Comparison of ENCODE assay signal across 8 cellular contexts in genomic region chr16:2214721-2214970, GRCh38. TPM values are rescaled to one million over a fixed set of nuclear protein-coding genes. Genes with fewer than 3 reads are reported as not detected.
A peak's percentile ranks its signal among the peaks of the same experiment; 100 is the strongest.
DNase-seq lines count a peak whose midpoint lies in the region; ATAC-seq and TF ChIP-seq lines count a peak whose summit lies in the region.

Gene PGP, minus strand, starts transcription at chr16:2214840. Its CDS starts 63 bp downstream, at chr16:2214777.

- 0% methylated on average over 13 to 32 of the region's 47 CpGs for WGBS in mesodermal cell (ENCODE audit: insufficient coverage in 2 of 2), 2 experiments

- H3K36me3 ChIP-seq in KOPT-K1 (ENCODE audit: insufficient read depth, low read length): peaks cover 30% of the 10 kb centered on the region
- no peaks in the 10 kb centered on the region for H3K36me3 ChIP-seq in colonic mucosa
- H3K36me3 ChIP-seq in mesodermal cell (ENCODE audit: control insufficient read depth, insufficient read depth, low read length): peaks cover 26% of the 10 kb centered on the region
- no peaks in the 10 kb centered on the region for H3K36me3 ChIP-seq in uterus

- peaks cover 18% of the 10 kb centered on the region for H3K4me1 ChIP-seq in colonic mucosa
- H3K4me1 ChIP-seq in mesodermal cell (ENCODE audit: control insufficient read depth, insufficient read depth, low read length, poor library complexity, severe bottlenecking): peaks cover 13% of the 10 kb centered on the region
- H3K4me1 ChIP-seq in uterus: peaks cover 0 to 12% of the 10 kb centered on the region in 2 donors

- no peak for TF ChIP-seq POLR2A in uterus (IDR thresholded peaks at IDR 0.05)

- DNase-seq in AG04450 (ENCODE audit: low read depth, low spot score): no peak
- DNase-seq in colonic mucosa: no peak
- no peak for DNase-seq in uterus
- no peak for DNase-seq in COR-L47 (lab: John Stamatoyannopoulos, UW)
- DNase-seq in amniotic stem cell (lab: John Stamatoyannopoulos, UW): no peak

- CTCF ChIA-PET in AG04450 (lab: Charles Lee): no interaction called here

- peak; percentile 68 for ATAC-seq in GM21367 (IDR thresholded peaks at IDR 0.05; ENCODE audit: unreplicated experiment)

- no peaks in the 10 kb centered on the region for H3K27me3 ChIP-seq in AG04450 (ENCODE audit: control insufficient read depth, insufficient read depth, low read length)
- H3K27me3 ChIP-seq in colonic mucosa: no peaks in the 10 kb centered on the region
- no peaks in the 10 kb centered on the region for H3K27me3 ChIP-seq in uterus

- H3K9me3 ChIP-seq in AG04450 (ENCODE audit: control insufficient read depth, insufficient read depth, low read length): no peaks in the 10 kb centered on the region
- no peaks in the 10 kb centered on the region for H3K9me3 ChIP-seq in KOPT-K1 (ENCODE audit: insufficient read depth, low read length, poor library complexity, severe bottlenecking)
- no peaks in the 10 kb centered on the region for H3K9me3 ChIP-seq in colonic mucosa
- no peaks in the 10 kb centered on the region for H3K9me3 ChIP-seq in mesodermal cell (ENCODE audit: control insufficient read depth, low read length)
- no peaks in the 10 kb centered on the region for H3K9me3 ChIP-seq in uterus

- peak within 1 kb of the TSS; percentile 77 to 92 for H3K9ac ChIP-seq in colonic mucosa (ENCODE audit: low read depth in 2 of 2, low read length in 2 of 2)

- intact Hi-C loops in colonic mucosa (cut with DNase I) (no loop called here), uterus (cut with DNase I; ENCODE audit: low total_unique reads) (loop anchor here (10.0 kb wide), 1 partner anchor 60 kb away; the partner anchor contains the start of gene TRAF7)

- POLR2A ChIA-PET in AG04450 (lab: Yijun Ruan, JAX): interaction anchor here (0.6 to 1.7 kb wide), 7 partner anchors 8 to 318 kb away, joined by 3 to 27 read pairs (median 3); partner anchors contain the start of gene TRAF7

- H3K27ac ChIP-seq in AG04450 (ENCODE audit: low read depth, low read length) (peak within 1 kb of the TSS; percentile 87), KOPT-K1 (ENCODE audit: low read depth, low read length, poor library complexity, severe bottlenecking) (peak within 1 kb of the TSS; percentile 90), colonic mucosa (peak within 1 kb of the TSS; percentile 77), mesodermal cell (ENCODE audit: low read depth, low read length, severe bottlenecking) (peak within 1 kb of the TSS; percentile 98), uterus (peak within 1 kb of the TSS; percentile 88 to 95)

- TF ChIP-seq CTCF in AG04450 (IDR thresholded peaks at IDR 0.05; ENCODE audit: low read depth, low read length) (no peak), colonic mucosa (IDR thresholded peaks at IDR 0.05) (no peak), uterus (IDR thresholded peaks at IDR 0.05) (peak in 1 of 4 experiments; percentile 35)

- H3K4me3 ChIP-seq in AG04450 (ENCODE audit: low read depth, low read length): peak within 1 kb of the TSS; percentile 77
- H3K4me3 ChIP-seq in colonic mucosa: peak within 1 kb of the TSS; percentile 95
- peak within 1 kb of the TSS; percentile 78 for H3K4me3 ChIP-seq in mesodermal cell (ENCODE audit: extremely low read depth, insufficient read depth, low read length, poor library complexity, severe bottlenecking)
- peak within 1 kb of the TSS; percentile 65 to 74 for H3K4me3 ChIP-seq in uterus

RNA-seq across cellular contexts. Expression of gene PGP, which starts in this region (rescaled TPM):
- polyA plus RNA-seq in AG04450 (2011; rRNA removed): 3.6 and 4.8 TPM in 2 replicates
- polyA minus RNA-seq in AG04450 (2011; rRNA and poly(A)+ RNA removed): 1.9 and 2.0 TPM in 2 replicates
- total RNA-seq in colonic mucosa (10 to 100 TPM; 17.1 to 37.3 TPM), uterus (10 to 100 TPM in 2 of 4 donors, 1 to 10 TPM in 2; 2.6 to 14.4 (median 10.4) TPM)
- polyA plus RNA-seq in mesodermal cell (2013, experiment 1 of 2): 27.5 TPM
- polyA plus RNA-seq in mesodermal cell (2013, experiment 2 of 2): 27.1 TPM
